In the genomic region with DNA sequence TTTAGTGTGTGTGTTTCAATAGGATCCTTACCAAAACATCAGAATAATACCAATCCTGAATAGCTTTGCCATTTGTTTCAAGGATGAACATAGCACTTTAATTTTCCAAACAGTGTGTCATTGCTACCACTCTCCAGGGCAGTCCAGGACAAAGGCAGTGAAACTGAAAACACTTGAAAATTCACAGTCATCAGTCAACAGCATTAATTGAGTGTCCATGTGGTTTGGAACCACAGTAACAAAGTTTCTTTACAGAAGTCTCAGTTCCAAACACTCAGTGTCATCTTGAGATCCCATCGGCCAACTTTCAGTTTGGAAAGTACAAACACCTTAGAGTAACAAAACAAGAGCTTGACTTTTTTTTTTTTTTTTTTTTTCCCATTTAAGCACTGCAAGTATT, we compare ENCODE assay signal across 13 cellular contexts.
DNase-seq lines count a peak whose midpoint lies in the region; ATAC-seq, FAIRE-seq and TF ChIP-seq lines count a peak whose summit lies in the region.
"Had no signal": no experiment of that assay in that cellular context is flagged by ENCODE, and none has a peak within 500 bp of the region (broad histone marks: within the 10 kb centered on the region; RNA-seq: fewer than 3 reads in every experiment).

No MANE protein-coding gene starts in this region.

- no peaks in the 10 kb centered on the region for H3K27me3 Mint-ChIP-seq in mesothelial cell of epicardium (ENCODE audit: low read depth)
- H3K27me3 Mint-ChIP-seq: brain had no signal

- no peaks in the 10 kb centered on the region for H4K20me1 ChIP-seq in MM.1S (ENCODE audit: insufficient read depth, low read length)

- peaks cover 16% of the 10 kb centered on the region for H3F3A ChIP-seq in MM.1S (ENCODE audit: insufficient read depth, low read length)

- peak overlapping the region; percentile 39; the same call in 1 of the 2 replicates for H2AFZ ChIP-seq in MM.1S (ENCODE audit: low read length)

- no peaks in the 10 kb centered on the region for H3K9me3 ChIP-seq in MM.1S (replicated peaks; ENCODE audit: insufficient read depth, low read length)
- H3K9me3 ChIP-seq: upper lobe of right lung had no signal

- H3K36me3 Mint-ChIP-seq in mesothelial cell of epicardium, result no peaks in the 10 kb centered on the region
- H3K36me3 Mint-ChIP-seq: brain had no signal

- H3K9ac ChIP-seq in MM.1S (ENCODE audit: low read length), result peak overlapping the region; percentile 61; the same call in 1 of the 2 replicates

- TF ChIP-seq CTCF in MM.1S (IDR thresholded peaks at IDR 0.05; ENCODE audit: low read length) (no peak), mesothelial cell of epicardium (IDR thresholded peaks at IDR 0.05; ENCODE audit: unreplicated experiment) (no peak)

- no peaks in the 10 kb centered on the region for H3K27me3 ChIP-seq in MM.1S (replicated peaks; ENCODE audit: insufficient read depth, low read length)
- H3K27me3 ChIP-seq: upper lobe of right lung had no signal

- no peak overlapping the region; the same call in 1 of the 2 replicates for H3K4me3 ChIP-seq in MM.1S (ENCODE audit: low read length)
- H3K4me3 ChIP-seq: upper lobe of right lung had no signal

- H3K79me2 ChIP-seq in MM.1S (ENCODE audit: low read length), result no peaks in the 10 kb centered on the region

- no peak for FAIRE-seq in RCC 7860 (lab: Jason Lieb, UNC)
- FAIRE-seq: TTC549 had no signal

- H3K27ac ChIP-seq in MM.1S (ENCODE audit: low read length), result peak overlapping the region; percentile 91
- H3K27ac ChIP-seq: upper lobe of right lung had no signal

- no peak overlapping the region for H3K4me3 Mint-ChIP-seq in mesothelial cell of epicardium
- H3K4me3 Mint-ChIP-seq: HFFc6 had no signal

- peaks cover 13% of the 10 kb centered on the region for H3K9me3 Mint-ChIP-seq in mesothelial cell of epicardium

- peaks cover 45% of the 10 kb centered on the region for H3K4me1 ChIP-seq in MM.1S (ENCODE audit: low read length)
- H3K4me1 ChIP-seq: upper lobe of right lung had no signal

- H3K27ac Mint-ChIP-seq in mesothelial cell of epicardium, result no peak overlapping the region
- H3K27ac Mint-ChIP-seq: HFFc6 had no signal

- DNase-seq in MM.1S (peak; percentile 92), AG08396 (ENCODE audit: low spot score) (no peak), RCC 7860 (ENCODE audit: low spot score) (no peak), mesothelial cell of epicardium (ENCODE audit: low spot score in 2 of 2, unreplicated experiment in 2 of 2) (no peak)
- no peak for DNase-seq in stimulated activated CD4-positive, alpha-beta T cell treated with anti-CD3 and anti-CD28 coated beads, Interleukin-1b, Interleukin-23, amount 100 ng/mL, for 48 hours
- DNase-seq: activated T-cell treated with anti-CD3 and anti-CD28 coated beads, Interleukin-2, amount 50 U/mL, for 48 hours; HFFc6; upper lobe of right lung had no signal

- H3K4me1 Mint-ChIP-seq in mesothelial cell of epicardium, result peaks cover 8% of the 10 kb centered on the region
- H3K4me1 Mint-ChIP-seq: brain had no signal

- no peaks in the 10 kb centered on the region for H3K9me2 ChIP-seq in MM.1S (replicated peaks; ENCODE audit: insufficient read depth, low read length)

- peak overlapping the region; percentile 68; the same call in 1 of the 2 replicates for H3K4me2 ChIP-seq in MM.1S (ENCODE audit: low read depth, low read length)

- ATAC-seq in GM18517 (IDR thresholded peaks at IDR 0.05; ENCODE audit: unreplicated experiment) (peak; percentile 80), GM21367 (IDR thresholded peaks at IDR 0.05; ENCODE audit: unreplicated experiment) (peak; percentile 81), HG02981 (IDR thresholded peaks at IDR 0.05; ENCODE audit: unreplicated experiment) (peak; percentile 87)
- ATAC-seq: upper lobe of right lung had no signal

- H3K36me3 ChIP-seq in MM.1S (replicated peaks; ENCODE audit: insufficient read depth, low read length), result no peaks in the 10 kb centered on the region
- H3K36me3 ChIP-seq: upper lobe of right lung had no signal
